ENCODE assay signal across 12 cellular contexts in the genomic region with DNA sequence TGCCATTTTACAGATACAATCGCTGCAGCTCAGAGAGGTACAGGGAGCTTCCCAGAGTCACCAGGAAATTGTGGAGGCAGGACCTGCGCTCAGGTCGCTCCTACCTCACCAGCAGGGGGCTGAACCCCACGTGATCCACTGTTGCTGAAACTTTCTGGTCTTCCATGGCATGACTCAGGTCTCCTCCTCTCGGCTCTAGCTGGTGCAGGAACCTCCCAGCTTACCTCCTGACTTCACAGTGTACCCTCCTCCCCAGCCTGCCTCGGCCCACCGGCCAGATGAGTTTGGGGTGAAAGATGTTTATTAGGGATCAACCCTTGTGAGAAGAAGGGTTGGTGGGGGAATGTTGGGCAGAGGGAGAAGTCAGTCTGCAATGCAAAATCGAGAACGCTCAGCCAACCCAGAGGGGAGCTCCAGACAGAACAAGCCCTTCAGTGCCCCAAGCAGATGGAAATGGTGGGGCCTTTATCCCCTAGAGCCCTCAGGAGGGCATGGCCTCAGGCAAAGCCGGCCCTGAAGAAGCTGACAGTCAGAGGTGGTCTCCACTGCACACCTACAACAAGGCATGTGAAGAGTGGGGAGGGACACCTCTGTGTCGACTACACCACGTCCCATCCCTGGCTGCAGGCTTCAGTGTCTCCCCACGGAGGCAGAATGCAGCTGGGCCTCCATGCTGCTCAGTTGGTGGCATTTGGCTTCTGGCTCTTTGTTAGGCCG.
DNase-seq lines count a peak whose midpoint lies in the region; ATAC-seq and TF ChIP-seq lines count a peak whose summit lies in the region.
"Had no signal": no experiment of that assay in that cellular context is flagged by ENCODE, and none has a peak within 500 bp of the region (broad histone marks: within the 10 kb centered on the region; RNA-seq: fewer than 3 reads in every experiment).

No MANE protein-coding gene starts in this region.

- H3K36me3 Mint-ChIP-seq in endodermal cell (ENCODE audit: low read depth) (no peaks in the 10 kb centered on the region), CD14-positive monocyte (no peaks in the 10 kb centered on the region)

- H3K4me3 ChIP-seq in endodermal cell (ENCODE audit: low read length) (no peak overlapping the region), lower lobe of right lung (no peak overlapping the region)
- H3K4me3 ChIP-seq: upper lobe of left lung had no signal

- no peak overlapping the region for H3K9ac ChIP-seq in endodermal cell (ENCODE audit: extremely low read depth, low read length, poor library complexity, severe bottlenecking)

- DNase-seq in activated T-cell treated with anti-CD3 and anti-CD28 coated beads for 24 hours (ENCODE audit: low read depth) (peak; percentile 2), activated T-cell treated with anti-CD3 and anti-CD28 coated beads for 4 hours (no peak), LoVo (ENCODE audit: low spot score) (peak; percentile 51), endodermal cell (peak; percentile 78), CD14-positive monocyte (ENCODE audit: low spot score) (no peak), NCI-H2029 treated with DMSO at 0.1 percent for 48 hours (lab: John Stamatoyannopoulos, UW) (no peak), lower lobe of right lung (no peak)
- peak; percentile 1 for DNase-seq in stimulated activated CD8-positive, alpha-beta memory T cell treated with anti-CD3 and anti-CD28 coated beads, Interleukin-4, amount 100 ng/mL, for 24 hours (ENCODE audit: low read depth)
- DNase-seq: DMS79 had no signal

- peaks cover 28% of the 10 kb centered on the region for H3K4me1 Mint-ChIP-seq in endodermal cell
- H3K4me1 Mint-ChIP-seq in CD14-positive monocyte: no peaks in the 10 kb centered on the region

- H3K27me3 ChIP-seq in endodermal cell (ENCODE audit: control insufficient read depth, insufficient read depth, low read length, poor library complexity, severe bottlenecking) (no peaks in the 10 kb centered on the region), lower lobe of right lung (ENCODE audit: low read depth) (no peaks in the 10 kb centered on the region)
- H3K27me3 ChIP-seq: upper lobe of left lung had no signal

- ATAC-seq in lower lobe of right lung: no peak

- H3K27ac ChIP-seq in endodermal cell (ENCODE audit: low read depth, low read length): no peak overlapping the region
- H3K27ac ChIP-seq in lower lobe of right lung: no peak overlapping the region
- H3K27ac ChIP-seq: neutrophil, upper lobe of left lung, VCaP had no signal

- H3K27ac Mint-ChIP-seq in endodermal cell (peak overlapping the region; percentile 81), CD14-positive monocyte (no peak overlapping the region)

- 87% methylated on average over 11 to 14 of the region's 14 CpGs for WGBS in endodermal cell (ENCODE audit: insufficient coverage in 1 of 2, insufficient read length in 1 of 2), 2 experiments

- H3K27me3 Mint-ChIP-seq in endodermal cell (ENCODE audit: insufficient read depth) (peaks cover 4% of the 10 kb centered on the region), CD14-positive monocyte (ENCODE audit: low read depth in 3 of 3) (peaks cover 6 to 18% (median 12%) of the 10 kb centered on the region in 3 donors)

- no peaks in the 10 kb centered on the region for H3K9me3 Mint-ChIP-seq in endodermal cell
- no peaks in the 10 kb centered on the region for H3K9me3 Mint-ChIP-seq in CD14-positive monocyte

- H3K36me3 ChIP-seq in endodermal cell (ENCODE audit: control insufficient read depth, insufficient read depth, low read length) (no peaks in the 10 kb centered on the region), lower lobe of right lung (no peaks in the 10 kb centered on the region)
- H3K36me3 ChIP-seq: neutrophil, upper lobe of left lung had no signal

- TF ChIP-seq CTCF in endodermal cell (conservative IDR thresholded peaks at IDR 0.05): peak; percentile 63
- no peak for TF ChIP-seq CTCF in CD14-positive monocyte (IDR thresholded peaks at IDR 0.05)
- TF ChIP-seq CTCF in lower lobe of right lung (IDR thresholded peaks at IDR 0.05): no peak

- intact Hi-C loops in CD14-positive monocyte (cut with micrococcal nuclease) (no loop called here), lower lobe of right lung (cut with DNase I) (no loop called here)

- H3K4me3 Mint-ChIP-seq in endodermal cell (no peak overlapping the region), CD14-positive monocyte (no peak overlapping the region)

- H3K4me1 ChIP-seq in endodermal cell (ENCODE audit: control insufficient read depth, insufficient read depth, low read length): peaks cover 6% of the 10 kb centered on the region
- H3K4me1 ChIP-seq in lower lobe of right lung: peaks cover 16% of the 10 kb centered on the region

- no peaks in the 10 kb centered on the region for H3K9me3 ChIP-seq in endodermal cell (ENCODE audit: control insufficient read depth, low read length)
- no peaks in the 10 kb centered on the region for H3K9me3 ChIP-seq in lower lobe of right lung
- H3K9me3 ChIP-seq: neutrophil, upper lobe of left lung had no signal

Comparison
In these comparisons a context has a peak if more than half of its experiments do, and no peak if none do; other contexts are left out.
1. DNase-seq: peak in activated T-cell treated with anti-CD3 and anti-CD28 coated beads for 24 hours (single experiment), LoVo (single experiment), endodermal cell (single experiment) and stimulated activated CD8-positive, alpha-beta memory T cell treated with anti-CD3 and anti-CD28 coated beads, Interleukin-4, amount 100 ng/mL, for 24 hours (single experiment); none in activated T-cell treated with anti-CD3 and anti-CD28 coated beads for 4 hours (single experiment), CD14-positive monocyte (single experiment), NCI-H2029 treated with DMSO at 0.1 percent for 48 hours (single experiment) and lower lobe of right lung (single experiment).